ENCODE assay signal across 1 cellular context in the genomic region with DNA sequence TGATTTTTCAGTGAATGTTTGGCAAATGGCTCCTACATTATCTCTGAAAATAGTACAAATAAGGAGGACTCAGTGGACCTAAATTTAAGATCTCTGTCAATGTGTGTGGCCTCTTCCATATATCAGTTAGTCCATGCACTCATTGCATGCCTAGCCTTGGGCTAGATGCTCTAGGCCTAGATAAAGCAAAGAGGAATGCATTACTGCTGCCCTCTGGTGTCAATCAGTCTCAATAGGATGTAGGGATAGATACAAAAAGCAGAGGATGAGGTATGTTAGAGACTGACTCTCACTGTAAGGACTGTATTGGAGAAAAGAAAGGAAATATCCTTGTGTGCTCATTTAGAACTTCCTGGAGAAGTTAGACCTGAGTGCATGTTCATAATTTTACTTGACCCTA.
TF ChIP-seq lines count a peak whose summit lies in the region.

No MANE protein-coding gene starts in this region.

TF ChIP-seq in GM23338, 12 proteins besides CTCF, POLR2A, EP300 and RAD21 (continued from another document):
- no peak for TF ChIP-seq ZNF462 (CRISPR knock-in tag; IDR thresholded peaks at IDR 0.05)
- TF ChIP-seq EZH2 (IDR thresholded peaks at IDR 0.05; ENCODE audit: low read depth, unreplicated experiment), result no peak
- no peak for TF ChIP-seq NANOG (IDR thresholded peaks at IDR 0.05; ENCODE audit: borderline replicate concordance)
- no peak for TF ChIP-seq ZNF114 (CRISPR knock-in tag; IDR thresholded peaks at IDR 0.05)
